In the genomic region with DNA sequence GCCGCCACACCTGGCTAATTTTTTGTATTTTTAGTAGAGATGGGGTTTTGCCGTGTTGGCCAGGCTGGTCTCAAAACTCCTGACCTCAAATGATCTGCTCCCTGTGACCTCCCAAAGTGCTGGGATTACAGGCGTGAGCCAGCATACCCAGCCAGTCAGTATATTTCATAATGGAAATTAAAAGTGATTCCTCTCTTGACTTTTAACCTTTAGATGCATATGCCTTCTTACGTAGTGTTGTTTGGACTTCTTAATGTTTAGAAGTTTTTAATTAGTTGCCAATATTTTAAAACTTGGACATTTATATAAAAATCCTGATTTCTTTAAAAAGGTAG, we compare ENCODE assay signal across 16 cellular contexts.
"Had no signal": no experiment of that assay in that cellular context is flagged by ENCODE, and none has a peak within 500 bp of the region (broad histone marks: within the 10 kb centered on the region; RNA-seq: fewer than 3 reads in every experiment).

No MANE protein-coding gene starts in this region.

- H2AFZ ChIP-seq: hepatocyte had no signal

- H3K36me3 Mint-ChIP-seq: naive B cell had no signal

- H3K27ac ChIP-seq: colonic mucosa, stomach had no signal

- H3K4me3 ChIP-seq: colonic mucosa, hepatocyte, lung, stomach had no signal

- H3K4me1 ChIP-seq: colonic mucosa had no signal

- H3K36me3 ChIP-seq: colonic mucosa had no signal

- DNase-seq: colonic mucosa; dermis blood vessel endothelial cell; foreskin melanocyte; head of caudate nucleus; kidney glomerular epithelial cell; mesenchymal stem cell; midbrain; naive B cell; small intestine; stimulated activated CD4-positive, alpha-beta T cell treated with anti-CD3 and anti-CD28 coated beads, Interleukin-12 subunit alpha, Interleukin-12 subunit beta, amount 100 ng/mL, for 4 hours; stimulated activated naive CD4-positive, alpha-beta T cell; stomach; trophoblast cell had no signal

- H3K4me2 ChIP-seq: hepatocyte had no signal

- H3K27me3 Mint-ChIP-seq: naive B cell had no signal

- H3K9me3 ChIP-seq: colonic mucosa, stomach had no signal

- H3K27me3 ChIP-seq: colonic mucosa, hepatocyte, stomach had no signal

- H3K9me3 Mint-ChIP-seq: naive B cell, nephron had no signal

- H3K4me3 Mint-ChIP-seq: naive B cell, nephron had no signal
